In genomic region chr4:184649971-184650855, GRCh38 we compare ENCODE assay signal across 1 cellular context.
TF ChIP-seq lines count a peak whose summit lies in the region.

No MANE protein-coding gene starts in this region.

TF ChIP-seq in endothelial cell of umbilical vein, 7 proteins besides CTCF, POLR2A, EP300 and RAD21 (continued from another document):
- TF ChIP-seq MAX (IDR thresholded peaks at IDR 0.05; ENCODE audit: insufficient read depth, insufficient read length) (no peak), EZH2 (IDR thresholded peaks at IDR 0.05; ENCODE audit: borderline replicate concordance, low read depth, low read length, severe bottlenecking) (no peak), FOS (IDR thresholded peaks at IDR 0.05; ENCODE audit: borderline replicate concordance, insufficient read depth, low read length) (no peak), POLR2AphosphoS5 (IDR thresholded peaks at IDR 0.05; ENCODE audit: insufficient read depth, low read depth, low read length) (no peak)
